36 cellular contexts compared by ENCODE assay signal in the genomic region with DNA sequence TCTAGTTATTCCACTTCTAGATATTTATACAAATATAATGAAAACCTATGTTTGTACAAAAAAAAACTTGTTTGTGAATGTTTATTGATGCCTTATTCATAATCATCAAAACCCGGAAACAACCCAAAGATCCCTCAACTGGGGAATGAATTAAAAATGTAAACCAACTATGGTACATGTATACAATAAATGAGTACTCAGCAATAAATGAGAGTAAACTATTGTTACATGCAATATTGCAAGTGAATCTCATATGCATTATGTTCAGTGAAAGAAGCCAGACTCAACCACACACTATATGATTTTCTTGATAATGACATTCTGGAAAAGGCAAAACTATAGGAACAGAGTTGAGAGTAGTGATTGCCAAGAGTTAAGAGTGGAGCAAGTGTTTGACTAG. TPM values are rescaled to one million over a fixed set of nuclear protein-coding genes. Genes with fewer than 3 reads are reported as not detected.
"Had no signal": no experiment of that assay in that cellular context is flagged by ENCODE, and none has a peak within 500 bp of the region (broad histone marks: within the 10 kb centered on the region; RNA-seq: fewer than 3 reads in every experiment).

No MANE protein-coding gene starts in this region.

- H3K36me3 ChIP-seq: adrenal gland, brain microvascular endothelial cell, breast epithelium had no signal

- H3K4me1 Mint-ChIP-seq: activated T-helper 17 cell treated with anti-CD3 and anti-CD28 coated beads, Interleukin-2, amount 50 U/mL, for 72 hours had no signal

- H3K4me1 ChIP-seq: adrenal gland, body of pancreas, breast epithelium had no signal

- FAIRE-seq: astrocyte, TTC549 had no signal

- H3K27ac ChIP-seq: adrenal gland, body of pancreas, brain microvascular endothelial cell, breast epithelium, VCaP had no signal

- H3K27me3 ChIP-seq: adrenal gland, body of pancreas, brain microvascular endothelial cell, breast epithelium had no signal

- H3K27me3 Mint-ChIP-seq: activated B cell treated with CpG ODN at 0.5 μM for 24 hours had no signal

- H3K27ac Mint-ChIP-seq: activated B cell treated with CpG ODN at 0.5 μM for 24 hours; activated CD4-positive, alpha-beta memory T cell treated with anti-CD3 and anti-CD28 coated beads for 36 hours; activated CD4-positive, alpha-beta T cell treated with anti-CD3 and anti-CD28 coated beads, Interleukin-2, amount 10 ng/mL, durations not matched to agents 24 days and 14 days; activated CD8-positive, alpha-beta T cell treated with anti-CD3 and anti-CD28 coated beads for 36 hours; activated naive CD4-positive, alpha-beta T cell treated with anti-CD3 and anti-CD28 coated beads for 36 hours; activated naive CD4-positive, alpha-beta T cell treated with anti-CD3 and anti-CD28 coated beads, Interleukin-2, amount 50 U/mL, for 72 hours; activated naive CD8-positive, alpha-beta T cell treated with anti-CD3 and anti-CD28 coated beads for 36 hours; activated T-cell treated with anti-CD3 and anti-CD28 coated beads, Interleukin-2, amount 50 U/mL, for 72 hours; activated T-helper 1 cell treated with anti-CD3 and anti-CD28 coated beads, Interleukin-12 subunit alpha, Interleukin-12 subunit beta, Interleukin-2, Interleukin-4 antibody, amounts not matched to agents 30 ng/mL and 10 ng/mL and 1 ng/mL, durations not matched to agents 14 hours and 24 hours and 36 hours; activated T-helper 17 cell treated with anti-CD3 and anti-CD28 coated beads, Interleukin-2, amount 50 U/mL, for 72 hours; T-helper 1 cell treated with Interleukin-12 subunit alpha and Interleukin-12 subunit beta and Interleukin-4 antibody, amounts not matched to agents 30 μg/mL and 1 μg/mL, for 36 hours; T-helper 2 cell treated with Interferon-gamma antibody and Interleukin-4, amounts not matched to agents 5 μg/mL and 100 μg/mL, for 36 hours had no signal

- ATAC-seq: activated CD8-positive, alpha-beta T cell treated with anti-CD3 and anti-CD28 coated beads for 36 hours; activated naive CD4-positive, alpha-beta T cell treated with anti-CD3 and anti-CD28 coated beads, Interleukin-2, amount 50 U/mL, for 72 hours; activated T-cell treated with anti-CD3 and anti-CD28 coated beads, Interleukin-2, amount 50 U/mL, for 4 hours; activated T-cell treated with anti-CD3 and anti-CD28 coated beads, Interleukin-2, amount 50 U/mL, for 72 hours; activated T-helper 17 cell treated with anti-CD3 and anti-CD28 coated beads, Interleukin-2, amount 50 U/mL, for 72 hours; body of pancreas had no signal

- H3K4me3 ChIP-seq: adrenal gland, body of pancreas, breast epithelium had no signal

- DNase-seq: activated B cell treated with CpG ODN at 0.5 μM for 24 hours; activated CD4-positive, alpha-beta memory T cell treated with anti-CD3 and anti-CD28 coated beads for 36 hours; activated CD4-positive, alpha-beta T cell treated with anti-CD3 and anti-CD28 coated beads for 4 hours; activated CD4-positive, alpha-beta T cell treated with anti-CD3 and anti-CD28 coated beads, Interleukin-2, amount 10 ng/mL, durations not matched to agents 24 days and 14 days; activated CD4-positive, alpha-beta T cell treated with anti-CD3 and anti-CD28 coated beads, Interleukin-2, amount 50 U/mL, for 1 hour; activated CD4-positive, alpha-beta T cell treated with anti-CD3 and anti-CD28 coated beads, Interleukin-2, amount 50 U/mL, for 4 hours; activated CD4-positive, CD25-positive, alpha-beta regulatory T cell treated with anti-CD3 and anti-CD28 coated beads, Interleukin-2, amount 50 U/mL, for 72 hours; activated CD8-positive, alpha-beta memory T cell treated with anti-CD3 and anti-CD28 coated beads, Interleukin-2, amount 50 U/mL, for 4 hours; activated CD8-positive, alpha-beta T cell treated with anti-CD3 and anti-CD28 coated beads for 36 hours; activated effector memory CD4-positive, alpha-beta T cell treated with anti-CD3 and anti-CD28 coated beads, Interleukin-2, amount 50 U/mL, for 16 hours; activated gamma-delta T cell treated with Interleukin-2 at 50 U/mL for 16 hours; activated naive CD4-positive, alpha-beta T cell; activated naive CD4-positive, alpha-beta T cell treated with anti-CD3 and anti-CD28 coated beads for 36 hours; activated naive CD4-positive, alpha-beta T cell treated with anti-CD3 and anti-CD28 coated beads, Interleukin-2, amount 50 U/mL, for 16 hours; activated naive CD8-positive, alpha-beta T cell treated with anti-CD3 and anti-CD28 coated beads for 36 hours; activated T-cell treated with anti-CD3 and anti-CD28 coated beads for 4 hours; activated T-cell treated with anti-CD3 and anti-CD28 coated beads, Interleukin-2, amount 50 U/mL, for 1 hour; activated T-cell treated with anti-CD3 and anti-CD28 coated beads, Interleukin-2, amount 50 U/mL, for 4 hours; activated T-cell treated with anti-CD3 and anti-CD28 coated beads, Interleukin-2, amount 50 U/mL, for 72 hours; adrenal gland; amniotic stem cell; aorta; body of pancreas; brain microvascular endothelial cell; central memory CD4-positive, alpha-beta T cell; T-helper 2 cell; T-helper 9 cell had no signal

- H3K4me3 Mint-ChIP-seq: activated B cell treated with CpG ODN at 0.5 μM for 24 hours; activated CD4-positive, alpha-beta memory T cell treated with anti-CD3 and anti-CD28 coated beads for 36 hours; activated CD4-positive, alpha-beta T cell treated with anti-CD3 and anti-CD28 coated beads, Interleukin-2, amount 10 ng/mL, durations not matched to agents 24 days and 14 days; activated CD8-positive, alpha-beta T cell treated with anti-CD3 and anti-CD28 coated beads for 36 hours; activated naive CD4-positive, alpha-beta T cell treated with anti-CD3 and anti-CD28 coated beads for 36 hours; activated naive CD8-positive, alpha-beta T cell treated with anti-CD3 and anti-CD28 coated beads for 36 hours; activated T-cell treated with anti-CD3 and anti-CD28 coated beads, Interleukin-2, amount 50 U/mL, for 4 hours; activated T-cell treated with anti-CD3 and anti-CD28 coated beads, Interleukin-2, amount 50 U/mL, for 72 hours; activated T-helper 1 cell treated with anti-CD3 and anti-CD28 coated beads, Interleukin-12 subunit alpha, Interleukin-12 subunit beta, Interleukin-2, Interleukin-4 antibody, amounts not matched to agents 30 ng/mL and 10 ng/mL and 1 ng/mL, durations not matched to agents 14 hours and 24 hours and 36 hours; activated T-helper 17 cell treated with anti-CD3 and anti-CD28 coated beads, Interleukin-2, amount 50 U/mL, for 72 hours; T-helper 1 cell treated with Interleukin-12 subunit alpha and Interleukin-12 subunit beta and Interleukin-4 antibody, amounts not matched to agents 30 μg/mL and 1 μg/mL, for 36 hours; T-helper 2 cell treated with Interferon-gamma antibody and Interleukin-4, amounts not matched to agents 5 μg/mL and 100 μg/mL, for 36 hours had no signal

RNA-seq across cellular contexts. Expression of a gene that starts 12.3 kb away (rescaled TPM):
- total RNA-seq: activated CD8-positive, alpha-beta T cell treated with anti-CD3 and anti-CD28 coated beads for 36 hours had no signal
